11 cellular contexts compared by ENCODE assay signal in the genomic region with DNA sequence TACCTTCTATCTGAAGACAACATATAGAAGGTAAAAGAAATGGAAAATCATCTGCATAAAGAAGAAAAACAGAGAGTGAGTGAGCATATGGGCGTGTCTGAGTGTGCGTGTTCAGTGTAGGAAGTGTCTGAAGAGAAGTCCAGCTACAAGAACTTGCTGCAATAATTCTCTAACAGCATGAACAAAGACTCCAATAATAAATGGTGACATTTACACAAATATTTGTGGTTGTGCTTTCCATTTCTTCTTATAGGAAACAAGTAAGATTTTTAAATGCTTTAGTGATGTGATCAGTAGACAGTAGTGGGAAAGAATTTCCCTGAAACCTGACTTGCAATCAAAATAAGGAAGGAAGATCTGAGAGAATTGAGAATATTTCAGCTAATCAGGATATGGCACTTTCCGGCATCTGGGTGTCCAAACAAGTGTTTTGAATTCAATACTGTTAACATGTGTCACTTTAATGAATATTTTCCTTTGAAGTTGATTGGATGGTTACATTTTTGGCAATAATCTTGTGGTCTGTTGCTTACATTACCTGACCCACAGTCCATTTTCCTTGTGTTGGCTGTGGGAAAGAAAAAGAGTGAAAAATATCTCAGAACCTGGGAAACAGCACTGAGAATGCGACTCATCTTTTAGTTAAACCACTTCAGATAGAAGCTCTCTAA.
DNase-seq lines count a peak whose midpoint lies in the region; ATAC-seq, FAIRE-seq and TF ChIP-seq lines count a peak whose summit lies in the region.
"Had no signal": no experiment of that assay in that cellular context is flagged by ENCODE, and none has a peak within 500 bp of the region (broad histone marks: within the 10 kb centered on the region; RNA-seq: fewer than 3 reads in every experiment).

No MANE protein-coding gene starts in this region.

- no peak overlapping the region for H3K14ac ChIP-seq in trophoblast cell (ENCODE audit: low read length)

- no peak overlapping the region for H3K23ac ChIP-seq in trophoblast cell (ENCODE audit: low read length)

- no peak for TF ChIP-seq POLR2A in Peyer's patch (IDR thresholded peaks at IDR 0.05)
- no peak for TF ChIP-seq POLR2A in GM12891 (IDR thresholded peaks at IDR 0.05; ENCODE audit: low read depth, low read length)

- H2BK120ac ChIP-seq in trophoblast cell (ENCODE audit: insufficient read depth, low read length, poor library complexity) = no peak overlapping the region

- H2BK5ac ChIP-seq in trophoblast cell (ENCODE audit: low read depth, low read length, poor library complexity) = no peak overlapping the region

- TF ChIP-seq CTCF in Peyer's patch (IDR thresholded peaks at IDR 0.05) (no peak), fibroblast of lung (conservative IDR thresholded peaks at IDR 0.05 in 1 of 2, IDR thresholded peaks at IDR 0.05 in 1 of 2; ENCODE audit: low read depth in 1 of 2, low read length in 2 of 2) (no peak)

- DNase-seq in Caki2 (ENCODE audit: low read depth) (peak; percentile 82), Peyer's patch (no peak), fibroblast of lung (ENCODE audit: low read depth in 2 of 2) (peak; percentile 64 to 97), trophoblast cell (peak; percentile 29 to 88), AML-193 (lab: John Stamatoyannopoulos, UW) (no peak), GM12891 (ENCODE audit: insufficient read length, low spot score) (no peak)
- DNase-seq: GDM1, NCI-H510A had no signal

- H3K4me3 ChIP-seq in Peyer's patch (peak overlapping the region in 2 of 4 donors; percentile 8), fibroblast of lung (replicated peaks in 1 of 4; ENCODE audit: control extremely low read depth in 1 of 4, insufficient read depth in 1 of 4, low read depth in 3 of 4, low read length in 4 of 4) (peak overlapping the region; percentile 43 to 56 (median 54)), trophoblast cell (ENCODE audit: low read depth, low read length) (no peak overlapping the region)

- no peak overlapping the region for H2BK12ac ChIP-seq in trophoblast cell (ENCODE audit: low read length)

- H3K4me1 ChIP-seq in Peyer's patch = no peaks in the 10 kb centered on the region
- peaks cover 14% of the 10 kb centered on the region for H3K4me1 ChIP-seq in fibroblast of lung (ENCODE audit: control insufficient read depth, extremely low read depth, insufficient read depth, low read length)
- H3K4me1 ChIP-seq in trophoblast cell (ENCODE audit: control insufficient read depth in 1 of 2, insufficient read depth in 2 of 2, low read length in 2 of 2) = peaks cover 10 to 13% of the 10 kb centered on the region in 2 experiments

- H4K20me1 ChIP-seq in fibroblast of lung (ENCODE audit: control insufficient read depth, extremely low read depth, insufficient read depth, low read length) = no peaks in the 10 kb centered on the region

- H3K27me3 ChIP-seq in Peyer's patch = no peaks in the 10 kb centered on the region
- H3K27me3 ChIP-seq in fibroblast of lung (ENCODE audit: control insufficient read depth, insufficient read depth, low read length) = no peaks in the 10 kb centered on the region
- no peaks in the 10 kb centered on the region for H3K27me3 ChIP-seq in trophoblast cell (ENCODE audit: insufficient read depth, low read length)

- FAIRE-seq in GM12891 (lab: Jason Lieb, UNC) = no peak
- FAIRE-seq: H54 had no signal

- H3K9me3 ChIP-seq in Peyer's patch (no peaks in the 10 kb centered on the region), fibroblast of lung (ENCODE audit: control insufficient read depth, insufficient read depth, low read depth, low read length) (no peaks in the 10 kb centered on the region), trophoblast cell (ENCODE audit: insufficient read depth, low read depth, low read length) (no peaks in the 10 kb centered on the region)

- no peak overlapping the region for H3K4ac ChIP-seq in trophoblast cell (ENCODE audit: low read depth, low read length)

- H2AFZ ChIP-seq in fibroblast of lung (ENCODE audit: low read length) = peak overlapping the region; percentile 54
- H2AFZ ChIP-seq in trophoblast cell (ENCODE audit: insufficient read depth, low read length, poor library complexity) = no peak overlapping the region

- H3K79me2 ChIP-seq in fibroblast of lung (ENCODE audit: control insufficient read depth, insufficient read depth, low read length) (no peaks in the 10 kb centered on the region), trophoblast cell (ENCODE audit: control insufficient read depth, insufficient read depth, low read length, poor library complexity) (no peaks in the 10 kb centered on the region)

- H3K18ac ChIP-seq in trophoblast cell (ENCODE audit: low read length) = no peak overlapping the region

- H4K91ac ChIP-seq in trophoblast cell (ENCODE audit: low read depth, low read length) = no peak overlapping the region

- H3K4me2 ChIP-seq in fibroblast of lung (ENCODE audit: extremely low read depth, insufficient read depth, low read length) (peak overlapping the region; percentile 84), trophoblast cell (ENCODE audit: low read length) (no peak overlapping the region)

- H4K8ac ChIP-seq in trophoblast cell (ENCODE audit: low read depth, low read length) = no peak overlapping the region

- in situ Hi-C loops in Caki2 (cut with HindIII; ENCODE audit: low pct_unique_long_range_greater_than_20kb, low sequenced_read_pairs) = no loop called here

- peaks cover 26% of the 10 kb centered on the region for H3K79me1 ChIP-seq in trophoblast cell (ENCODE audit: low read length)

- H3K36me3 ChIP-seq in Peyer's patch = no peaks in the 10 kb centered on the region
- no peaks in the 10 kb centered on the region for H3K36me3 ChIP-seq in fibroblast of lung (ENCODE audit: control insufficient read depth, insufficient read depth, low read length)
- H3K36me3 ChIP-seq in trophoblast cell (ENCODE audit: control insufficient read depth in 1 of 2, insufficient read depth in 2 of 2, low read length in 2 of 2) = no peaks in the 10 kb centered on the region

- H2AK5ac ChIP-seq in trophoblast cell (ENCODE audit: low read length) = no peak overlapping the region

- ATAC-seq in HG03159 (IDR thresholded peaks at IDR 0.05; ENCODE audit: unreplicated experiment) (no peak), HG03565 (IDR thresholded peaks at IDR 0.05; ENCODE audit: unreplicated experiment) (no peak)

- no CpG with 5 or more reads among the region's 4 CpGs for WGBS in trophoblast cell (ENCODE audit: extremely low coverage, insufficient coverage, insufficient read length)

- H3K9ac ChIP-seq in fibroblast of lung (ENCODE audit: insufficient read depth, low read length) (peak overlapping the region; percentile 59), trophoblast cell (ENCODE audit: low read length) (no peak overlapping the region)

- H3K27ac ChIP-seq in Peyer's patch (peak overlapping the region in 3 of 4 donors; percentile 32 to 63 (median 43)), fibroblast of lung (ENCODE audit: insufficient read depth, low read length) (peak overlapping the region; percentile 89), trophoblast cell (ENCODE audit: low read depth, low read length) (peak overlapping the region; percentile 82)

- H4K12ac ChIP-seq in trophoblast cell (ENCODE audit: low read depth, low read length) = no peak overlapping the region

TF ChIP-seq in GM12891, 5 proteins besides CTCF, POLR2A, EP300 and RAD21:
- TF ChIP-seq POLR2AphosphoS5 (IDR thresholded peaks at IDR 0.05; ENCODE audit: low read depth, low read length) = no peak
- no peak for TF ChIP-seq TAF1 (IDR thresholded peaks at IDR 0.05; ENCODE audit: low read depth, low read length)
- TF ChIP-seq SPI1 (IDR thresholded peaks at IDR 0.05; ENCODE audit: low read depth, low read length) = no peak
- no peak for TF ChIP-seq POU2F2 (IDR thresholded peaks at IDR 0.05; ENCODE audit: low read depth, low read length)
- no peak for TF ChIP-seq PAX5 (IDR thresholded peaks at IDR 0.05; ENCODE audit: insufficient read depth, low read length, severe bottlenecking)

Comparison
In these comparisons a context has a peak if more than half of its experiments do, and no peak if none do; other contexts are left out.
1. DNase-seq: peak in Caki2 (single experiment), fibroblast of lung (2 of 2) and trophoblast cell (2 of 2); none in Peyer's patch (0 of 3), AML-193 (0 of 2) and GM12891 (single experiment).
2. Peak in every context shown above with its lines, with median percentiles within 50 percentile points of each other: H3K27ac ChIP-seq.